ENCODE assay signal across 25 cellular contexts in genomic region chr2:32701806-32702205, GRCh38.
DNase-seq lines count a peak whose midpoint lies in the region; ATAC-seq and TF ChIP-seq lines count a peak whose summit lies in the region.
"Had no signal": no experiment of that assay in that cellular context is flagged by ENCODE, and none has a peak within 500 bp of the region (broad histone marks: within the 10 kb centered on the region; RNA-seq: fewer than 3 reads in every experiment).

No MANE protein-coding gene starts in this region.

- no peak overlapping the region for H3K4me3 Mint-ChIP-seq in activated naive CD4-positive, alpha-beta T cell treated with anti-CD3 and anti-CD28 coated beads, Interleukin-2, amount 10 ng/mL, durations not matched to agents 7 days and 5 days
- H3K4me3 Mint-ChIP-seq: CD8-positive, alpha-beta T cell; GM23338; HFFc6 had no signal

- ATAC-seq in GM21619 (IDR thresholded peaks at IDR 0.05; ENCODE audit: unreplicated experiment) = peak; percentile 48
- ATAC-seq in HG02759 (IDR thresholded peaks at IDR 0.05; ENCODE audit: unreplicated experiment) = no peak
- ATAC-seq: A549; CD8-positive, alpha-beta T cell; GM23338; K562; Panc1 had no signal

- peak; percentile 39 for DNase-seq in activated naive CD4-positive, alpha-beta T cell treated with anti-CD3 and anti-CD28 coated beads, Interleukin-2, amount 10 ng/mL, durations not matched to agents 7 days and 5 days
- no peak for DNase-seq in activated naive CD4-positive, alpha-beta T cell (lab: John Stamatoyannopoulos, UW)
- DNase-seq in COLO829 (ENCODE audit: low spot score) (no peak), medulla oblongata (ENCODE audit: extremely low spot score) (no peak)
- DNase-seq: AML-193; CD8-positive, alpha-beta T cell; DMS 273 treated with DMSO at 0.1 percent for 48 hours; DMS79 treated with DMSO at 0.1 percent for 48 hours; HFFc6; MV-4-11; NCI-H1105; NCI-H1436 treated with DMSO at 0.1 percent for 48 hours; NCI-H187 treated with DMSO at 0.1 percent for 48 hours; NCI-H446 treated with DMSO at 0.1 percent for 48 hours; NCI-H526 treated with DMSO at 0.1 percent for 48 hours; SHP77 had no signal

- peak overlapping the region; percentile 38; the same call in 1 of the 2 replicates for H3K27ac ChIP-seq in VCaP
- H3K27ac ChIP-seq: A549; BLaER1 treated with 17β-estradiol and CSF1 and Interleukin-3, amounts not matched to agents 10 nM and 100 nM; RWPE1 had no signal

- peaks cover 8% of the 10 kb centered on the region for H3K36me3 Mint-ChIP-seq in activated naive CD4-positive, alpha-beta T cell treated with anti-CD3 and anti-CD28 coated beads, Interleukin-2, amount 10 ng/mL, durations not matched to agents 7 days and 5 days

- CTCF ChIA-PET in activated naive CD4-positive, alpha-beta T cell treated with anti-CD3 and anti-CD28 coated beads, Interleukin-2, amount 10 ng/mL, durations not matched to agents 7 days and 5 days (lab: Charles Lee) = no interaction called here

- H3K27ac Mint-ChIP-seq in activated naive CD4-positive, alpha-beta T cell treated with anti-CD3 and anti-CD28 coated beads, Interleukin-2, amount 10 ng/mL, durations not matched to agents 7 days and 5 days = peak overlapping the region; percentile 50
- H3K27ac Mint-ChIP-seq: CD8-positive, alpha-beta T cell; HFFc6 had no signal

- no peak for TF ChIP-seq CTCF in VCaP (conservative IDR thresholded peaks at IDR 0.05)

- peaks cover 19% of the 10 kb centered on the region for H3K4me1 Mint-ChIP-seq in activated naive CD4-positive, alpha-beta T cell treated with anti-CD3 and anti-CD28 coated beads, Interleukin-2, amount 10 ng/mL, durations not matched to agents 7 days and 5 days

- no peaks in the 10 kb centered on the region for H3K9me3 Mint-ChIP-seq in activated naive CD4-positive, alpha-beta T cell treated with anti-CD3 and anti-CD28 coated beads, Interleukin-2, amount 10 ng/mL, durations not matched to agents 7 days and 5 days
- H3K9me3 Mint-ChIP-seq: CD8-positive, alpha-beta T cell; GM23338; HFFc6 had no signal

- H3K27me3 Mint-ChIP-seq in activated naive CD4-positive, alpha-beta T cell treated with anti-CD3 and anti-CD28 coated beads, Interleukin-2, amount 10 ng/mL, durations not matched to agents 7 days and 5 days = no peaks in the 10 kb centered on the region
